In genomic region chr20:6975326-6975725, GRCh38 we compare ENCODE assay signal across 22 cellular contexts.
"Had no signal": no experiment of that assay in that cellular context is flagged by ENCODE, and none has a peak within 500 bp of the region (broad histone marks: within the 10 kb centered on the region; RNA-seq: fewer than 3 reads in every experiment).

No MANE protein-coding gene starts in this region.

- H3K4me3 ChIP-seq: body of pancreas, lung, smooth muscle cell, stomach had no signal

- ATAC-seq: activated CD8-positive, alpha-beta T cell treated with anti-CD3 and anti-CD28 coated beads for 36 hours; activated T-helper 17 cell treated with anti-CD3 and anti-CD28 coated beads, Interleukin-2, amount 50 U/mL, for 72 hours; body of pancreas; left colon; sciatic nerve; SK-N-SH treated with all-trans-retinoic acid at 6 μM for 48 hours; T-cell had no signal

- H3K27me3 ChIP-seq: body of pancreas, stomach had no signal

- H3K27ac ChIP-seq: body of pancreas, stomach had no signal

- H3K36me3 ChIP-seq: stomach had no signal

- DNase-seq: activated CD4-positive, alpha-beta T cell treated with anti-CD3 and anti-CD28 coated beads, Interleukin-2, amount 10 ng/mL, durations not matched to agents 24 days and 14 days; activated CD4-positive, CD25-positive, alpha-beta regulatory T cell; activated CD8-positive, alpha-beta T cell treated with anti-CD3 and anti-CD28 coated beads for 36 hours; activated naive CD4-positive, alpha-beta T cell treated with Interleukin-2 at 50 U/mL for 16 hours; activated naive CD8-positive, alpha-beta T cell treated with anti-CD3 and anti-CD28 coated beads, Interleukin-2, amount 10 ng/mL, durations not matched to agents 7 days and 5 days; activated T-cell treated with anti-CD3 and anti-CD28 coated beads, Interleukin-2, amount 50 U/mL, for 1 hour; body of pancreas; central memory CD4-positive, alpha-beta T cell; endodermal cell; left colon; midbrain; nephron progenitor cell; occipital lobe; stimulated activated CD4-positive, alpha-beta T cell treated with anti-CD3 and anti-CD28 coated beads, Interleukin-4, amount 100 ng/mL, for 1 hour; stomach; T-cell; T-helper 9 cell had no signal
